In genomic region chr2:88054300-88055048, GRCh38 we compare ENCODE assay signal across 1 cellular context.
TF ChIP-seq lines count a peak whose summit lies in the region.

No MANE protein-coding gene starts in this region.

TF ChIP-seq in HCT116, 20 proteins besides CTCF, POLR2A, EP300 and RAD21 (continued from another document):
- TF ChIP-seq REST (IDR thresholded peaks at IDR 0.05; ENCODE audit: low read depth) (no peak), ZFX (IDR thresholded peaks at IDR 0.05) (no peak)
